In genomic region chr12:20370001-20370381, GRCh38 we compare ENCODE assay signal across 8 cellular contexts. TPM values are rescaled to one million over a fixed set of nuclear protein-coding genes. Genes with fewer than 3 reads are reported as not detected.
DNase-seq lines count a peak whose midpoint lies in the region; ATAC-seq and TF ChIP-seq lines count a peak whose summit lies in the region.

No MANE protein-coding gene starts in this region.

- H3K9me3 ChIP-seq in ectodermal cell (ENCODE audit: control insufficient read depth, low read length), result no peaks in the 10 kb centered on the region
- no peaks in the 10 kb centered on the region for H3K9me3 ChIP-seq in lung (ENCODE audit: control insufficient read depth in 2 of 2, insufficient read depth in 1 of 2, low read length in 1 of 2)

- ATAC-seq in lung (ENCODE audit: insufficient read depth, low FRiP score), result no peak

- peaks cover 15% of the 10 kb centered on the region for H3K4me1 Mint-ChIP-seq in type B pancreatic cell (ENCODE audit: unreplicated experiment)
- H3K4me1 Mint-ChIP-seq in activated naive CD4-positive, alpha-beta T cell treated with anti-CD3 and anti-CD28 coated beads, Interleukin-2, amount 10 ng/mL, durations not matched to agents 7 days and 5 days, result peaks cover 3% of the 10 kb centered on the region

- no peaks in the 10 kb centered on the region for H3K36me3 ChIP-seq in ectodermal cell (ENCODE audit: control insufficient read depth, insufficient read depth, low read length)
- no peaks in the 10 kb centered on the region for H3K36me3 ChIP-seq in lung (ENCODE audit: control insufficient read depth in 2 of 2, insufficient read depth in 2 of 2, low read length in 2 of 2)

- CTCF ChIA-PET in activated naive CD4-positive, alpha-beta T cell treated with anti-CD3 and anti-CD28 coated beads, Interleukin-2, amount 10 ng/mL, durations not matched to agents 7 days and 5 days (lab: Charles Lee), result no interaction called here

- H3K27me3 Mint-ChIP-seq in type B pancreatic cell, result peaks cover 72% of the 10 kb centered on the region
- peaks cover 32% of the 10 kb centered on the region for H3K27me3 Mint-ChIP-seq in activated naive CD4-positive, alpha-beta T cell treated with anti-CD3 and anti-CD28 coated beads, Interleukin-2, amount 10 ng/mL, durations not matched to agents 7 days and 5 days

- no peaks in the 10 kb centered on the region for H3K4me1 ChIP-seq in ectodermal cell (ENCODE audit: control insufficient read depth, insufficient read depth, low read length)
- H3K4me1 ChIP-seq in lung (ENCODE audit: control insufficient read depth in 2 of 2, insufficient read depth in 2 of 2, low read length in 2 of 2), result peaks cover 0 to 8% of the 10 kb centered on the region in 2 donors

- peaks cover 3% of the 10 kb centered on the region for H3K36me3 Mint-ChIP-seq in type B pancreatic cell
- no peaks in the 10 kb centered on the region for H3K36me3 Mint-ChIP-seq in activated naive CD4-positive, alpha-beta T cell treated with anti-CD3 and anti-CD28 coated beads, Interleukin-2, amount 10 ng/mL, durations not matched to agents 7 days and 5 days

- H3K27me3 ChIP-seq in ectodermal cell (ENCODE audit: control insufficient read depth, insufficient read depth, low read length, poor library complexity, severe bottlenecking), result peaks cover 33% of the 10 kb centered on the region
- H3K27me3 ChIP-seq in lung (ENCODE audit: control insufficient read depth, insufficient read depth), result no peaks in the 10 kb centered on the region

- peak overlapping the region; percentile 95 for H3K4me3 Mint-ChIP-seq in type B pancreatic cell
- H3K4me3 Mint-ChIP-seq in activated naive CD4-positive, alpha-beta T cell treated with anti-CD3 and anti-CD28 coated beads, Interleukin-2, amount 10 ng/mL, durations not matched to agents 7 days and 5 days, result no peak overlapping the region

- H3K27ac Mint-ChIP-seq in type B pancreatic cell, result peak overlapping the region; percentile 78
- no peak overlapping the region for H3K27ac Mint-ChIP-seq in activated naive CD4-positive, alpha-beta T cell treated with anti-CD3 and anti-CD28 coated beads, Interleukin-2, amount 10 ng/mL, durations not matched to agents 7 days and 5 days

- H3K4me3 ChIP-seq in ectodermal cell (ENCODE audit: insufficient read depth, low read depth, low read length) (peak overlapping the region; percentile 44), lung (peak overlapping the region; percentile 72)

- TF ChIP-seq CTCF in lung (IDR thresholded peaks at IDR 0.05; ENCODE audit: control extremely low read depth, extremely low read depth), result no peak
- no peak for TF ChIP-seq CTCF in type B pancreatic cell (conservative IDR thresholded peaks at IDR 0.05)

- H3K27ac ChIP-seq in ectodermal cell (ENCODE audit: insufficient read depth, low read depth, low read length, poor library complexity, severe bottlenecking) (no peak overlapping the region), lung (ENCODE audit: low read depth in 1 of 2, low read length in 1 of 2) (peak overlapping the region; percentile 34 to 99)

- 1% methylated on average over 22 of the region's 22 CpGs for WGBS in ectodermal cell, 2 experiments
- WGBS in lung, 2 donors, result 1 to 4% methylated on average over 22 of the region's 22 CpGs

- H3K9me3 Mint-ChIP-seq in type B pancreatic cell, result no peaks in the 10 kb centered on the region
- H3K9me3 Mint-ChIP-seq in activated naive CD4-positive, alpha-beta T cell treated with anti-CD3 and anti-CD28 coated beads, Interleukin-2, amount 10 ng/mL, durations not matched to agents 7 days and 5 days, result no peaks in the 10 kb centered on the region

- DNase-seq in NCI-H1105 treated with DMSO at 0.1 percent for 48 hours (lab: John Stamatoyannopoulos, UW) (peak; percentile 13), NCI-H1105 (lab: John Stamatoyannopoulos, UW) (no peak), lung (ENCODE audit: low spot score) (no peak), type B pancreatic cell (ENCODE audit: extremely low spot score, unreplicated experiment) (no peak), activated T-cell treated with anti-CD3 and anti-CD28 coated beads for 4 hours (no peak)
- DNase-seq in activated naive CD4-positive, alpha-beta T cell treated with anti-CD3 and anti-CD28 coated beads, Interleukin-2, amount 10 ng/mL, durations not matched to agents 7 days and 5 days, result no peak
- DNase-seq in stimulated activated CD4-positive, alpha-beta T cell treated with anti-CD3 and anti-CD28 coated beads, Interleukin-2, amount 100 ng/mL, for 48 hours, result no peak

RNA-seq across cellular contexts. Expression of gene PDE3A, which starts 1.7 kb away (rescaled TPM):
- 1.7 TPM for polyA plus RNA-seq in ectodermal cell (2013, experiment 1 of 4)
- 1.8 TPM for polyA plus RNA-seq in ectodermal cell (2013, experiment 2 of 4)
- 2.6 TPM for polyA plus RNA-seq in ectodermal cell (2013, experiment 3 of 4)
- 3.2 TPM for polyA plus RNA-seq in ectodermal cell (2013, experiment 4 of 4)
- total RNA-seq in lung (10 to 100 TPM in 1 of 2 donors, 1 to 10 TPM in 1; 5.2 to 15.8 TPM), type B pancreatic cell (ENCODE audit: low replicate concordance) (19.7 and 27.1 TPM in 2 replicates)
- polyA plus RNA-seq in lung, result 1 to 10 TPM; 1.5 TPM
